Comparison of ENCODE assay signal across 1 cellular context in genomic region chr16:22191089-22191965, GRCh38.
TF ChIP-seq lines count a peak whose summit lies in the region.

No MANE protein-coding gene starts in this region.

TF ChIP-seq in HepG2, 621 proteins besides CTCF, POLR2A, EP300 and RAD21 (continued from another document):
- TF ChIP-seq ZBTB2 (CRISPR knock-in tag; IDR thresholded peaks at IDR 0.05; ENCODE audit: low read depth) (0 out of 2 replicates have a peak, but pooled peaks have one; percentile 30), ZGPAT (CRISPR knock-in tag; IDR thresholded peaks at IDR 0.05) (no peak; the same call in 1 of the 2 replicates), HIVEP1 (CRISPR knock-in tag; IDR thresholded peaks at IDR 0.05) (peak; percentile 70), DNMT1 (CRISPR knock-in tag; IDR thresholded peaks at IDR 0.05) (no peak), NONO (IDR thresholded peaks at IDR 0.05) (no peak), NONO (CRISPR knock-in tag; conservative IDR thresholded peaks at IDR 0.05) (peak; percentile 96), WIZ (CRISPR knock-in tag; IDR thresholded peaks at IDR 0.05) (no peak), NAIF1 (CRISPR knock-in tag; IDR thresholded peaks at IDR 0.05; ENCODE audit: borderline replicate concordance) (peak; percentile 89), SP2 (CRISPR knock-in tag; IDR thresholded peaks at IDR 0.05) (0 out of 2 replicates have a peak, but pooled peaks have one; percentile 42), SMAD9 (CRISPR knock-in tag; IDR thresholded peaks at IDR 0.05) (no peak), TEAD3 (CRISPR knock-in tag; optimal IDR thresholded peaks at IDR 0.05; ENCODE audit: borderline replicate concordance) (peak; percentile 63), SRSF1 (optimal IDR thresholded peaks at IDR 0.05; ENCODE audit: low read depth, low read length) (peak; percentile 96), ZNF30 (CRISPR knock-in tag; IDR thresholded peaks at IDR 0.05) (no peak), ZNF788 (CRISPR knock-in tag; IDR thresholded peaks at IDR 0.05; ENCODE audit: borderline replicate concordance) (peak; percentile 12; the same call in 1 of the 2 replicates), ZNF225 (CRISPR knock-in tag; IDR thresholded peaks at IDR 0.05) (peak; percentile 87), ZNF121 (CRISPR knock-in tag; IDR thresholded peaks at IDR 0.05) (peak; percentile 50; the same call in 1 of the 2 replicates), GTF3A (CRISPR knock-in tag; conservative IDR thresholded peaks at IDR 0.05) (no peak), XRCC5 (optimal IDR thresholded peaks at IDR 0.05; ENCODE audit: low read length) (peak; percentile 89), SIN3A (IDR thresholded peaks at IDR 0.05; ENCODE audit: borderline replicate concordance, low read depth, low read length) (peak; percentile 31; the same call in 1 of the 2 replicates)
- TF ChIP-seq, protein P1, sequence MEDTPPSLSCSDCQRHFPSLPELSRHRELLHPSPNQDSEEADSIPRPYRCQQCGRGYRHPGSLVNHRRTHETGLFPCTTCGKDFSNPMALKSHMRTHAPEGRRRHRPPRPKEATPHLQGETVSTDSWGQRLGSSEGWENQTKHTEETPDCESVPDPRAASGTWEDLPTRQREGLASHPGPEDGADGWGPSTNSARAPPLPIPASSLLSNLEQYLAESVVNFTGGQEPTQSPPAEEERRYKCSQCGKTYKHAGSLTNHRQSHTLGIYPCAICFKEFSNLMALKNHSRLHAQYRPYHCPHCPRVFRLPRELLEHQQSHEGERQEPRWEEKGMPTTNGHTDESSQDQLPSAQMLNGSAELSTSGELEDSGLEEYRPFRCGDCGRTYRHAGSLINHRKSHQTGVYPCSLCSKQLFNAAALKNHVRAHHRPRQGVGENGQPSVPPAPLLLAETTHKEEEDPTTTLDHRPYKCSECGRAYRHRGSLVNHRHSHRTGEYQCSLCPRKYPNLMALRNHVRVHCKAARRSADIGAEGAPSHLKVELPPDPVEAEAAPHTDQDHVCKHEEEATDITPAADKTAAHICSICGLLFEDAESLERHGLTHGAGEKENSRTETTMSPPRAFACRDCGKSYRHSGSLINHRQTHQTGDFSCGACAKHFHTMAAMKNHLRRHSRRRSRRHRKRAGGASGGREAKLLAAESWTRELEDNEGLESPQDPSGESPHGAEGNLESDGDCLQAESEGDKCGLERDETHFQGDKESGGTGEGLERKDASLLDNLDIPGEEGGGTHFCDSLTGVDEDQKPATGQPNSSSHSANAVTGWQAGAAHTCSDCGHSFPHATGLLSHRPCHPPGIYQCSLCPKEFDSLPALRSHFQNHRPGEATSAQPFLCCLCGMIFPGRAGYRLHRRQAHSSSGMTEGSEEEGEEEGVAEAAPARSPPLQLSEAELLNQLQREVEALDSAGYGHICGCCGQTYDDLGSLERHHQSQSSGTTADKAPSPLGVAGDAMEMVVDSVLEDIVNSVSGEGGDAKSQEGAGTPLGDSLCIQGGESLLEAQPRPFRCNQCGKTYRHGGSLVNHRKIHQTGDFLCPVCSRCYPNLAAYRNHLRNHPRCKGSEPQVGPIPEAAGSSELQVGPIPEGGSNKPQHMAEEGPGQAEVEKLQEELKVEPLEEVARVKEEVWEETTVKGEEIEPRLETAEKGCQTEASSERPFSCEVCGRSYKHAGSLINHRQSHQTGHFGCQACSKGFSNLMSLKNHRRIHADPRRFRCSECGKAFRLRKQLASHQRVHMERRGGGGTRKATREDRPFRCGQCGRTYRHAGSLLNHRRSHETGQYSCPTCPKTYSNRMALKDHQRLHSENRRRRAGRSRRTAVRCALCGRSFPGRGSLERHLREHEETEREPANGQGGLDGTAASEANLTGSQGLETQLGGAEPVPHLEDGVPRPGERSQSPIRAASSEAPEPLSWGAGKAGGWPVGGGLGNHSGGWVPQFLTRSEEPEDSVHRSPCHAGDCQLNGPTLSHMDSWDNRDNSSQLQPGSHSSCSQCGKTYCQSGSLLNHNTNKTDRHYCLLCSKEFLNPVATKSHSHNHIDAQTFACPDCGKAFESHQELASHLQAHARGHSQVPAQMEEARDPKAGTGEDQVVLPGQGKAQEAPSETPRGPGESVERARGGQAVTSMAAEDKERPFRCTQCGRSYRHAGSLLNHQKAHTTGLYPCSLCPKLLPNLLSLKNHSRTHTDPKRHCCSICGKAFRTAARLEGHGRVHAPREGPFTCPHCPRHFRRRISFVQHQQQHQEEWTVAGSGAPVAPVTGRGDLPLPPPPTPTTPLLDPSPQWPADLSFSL (CRISPR knock-in tag; IDR thresholded peaks at IDR 0.05), result no peak
- TF ChIP-seq, protein P2, sequence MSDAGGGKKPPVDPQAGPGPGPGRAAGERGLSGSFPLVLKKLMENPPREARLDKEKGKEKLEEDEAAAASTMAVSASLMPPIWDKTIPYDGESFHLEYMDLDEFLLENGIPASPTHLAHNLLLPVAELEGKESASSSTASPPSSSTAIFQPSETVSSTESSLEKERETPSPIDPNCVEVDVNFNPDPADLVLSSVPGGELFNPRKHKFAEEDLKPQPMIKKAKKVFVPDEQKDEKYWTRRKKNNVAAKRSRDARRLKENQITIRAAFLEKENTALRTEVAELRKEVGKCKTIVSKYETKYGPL (CRISPR knock-in tag; IDR thresholded peaks at IDR 0.05), result no peak
